Comparison of ENCODE assay signal across 1 cellular context in genomic region chr7:64999165-65000004, GRCh38.
TF ChIP-seq lines count a peak whose summit lies in the region.

No MANE protein-coding gene starts in this region.

TF ChIP-seq in HepG2, 621 proteins besides CTCF, POLR2A, EP300 and RAD21 (continued from another document and continues in another):
- TF ChIP-seq DNMT3B (CRISPR knock-in tag; conservative IDR thresholded peaks at IDR 0.05) = no peak
- TF ChIP-seq NKX3-1 (CRISPR knock-in tag; IDR thresholded peaks at IDR 0.05) = peak; percentile 25; the same call in 1 of the 2 replicates
- peak; percentile 47; the same call in 1 of the 2 replicates for TF ChIP-seq ZNF124 (CRISPR knock-in tag; IDR thresholded peaks at IDR 0.05)
- TF ChIP-seq ZFP36L1 (CRISPR knock-in tag; IDR thresholded peaks at IDR 0.05) = peak; percentile 43; the same call in 1 of the 2 replicates
- no peak for TF ChIP-seq NR0B2 (CRISPR knock-in tag; IDR thresholded peaks at IDR 0.05)
- TF ChIP-seq ZNF253 (CRISPR knock-in tag; IDR thresholded peaks at IDR 0.05; ENCODE audit: borderline replicate concordance) = peak; percentile 29; the same call in 1 of the 2 replicates
- peak; percentile 81 for TF ChIP-seq AFF4 (CRISPR knock-in tag; IDR thresholded peaks at IDR 0.05)
- no peak for TF ChIP-seq ZNF598 (CRISPR knock-in tag; IDR thresholded peaks at IDR 0.05; ENCODE audit: borderline replicate concordance)
- peak; percentile 87; the same call in 1 of the 2 replicates for TF ChIP-seq ZNF605 (CRISPR knock-in tag; IDR thresholded peaks at IDR 0.05)
- TF ChIP-seq SUZ12 (IDR thresholded peaks at IDR 0.05; ENCODE audit: low read depth, low read length) = no peak
- TF ChIP-seq KDM3A (CRISPR knock-in tag; IDR thresholded peaks at IDR 0.05; ENCODE audit: low read depth) = peak; percentile 61; the same call in 1 of the 2 replicates
- no peak; the same call in 1 of the 2 replicates for TF ChIP-seq ZNF569 (CRISPR knock-in tag; IDR thresholded peaks at IDR 0.05; ENCODE audit: borderline replicate concordance)
- TF ChIP-seq ZNF136 (CRISPR knock-in tag; IDR thresholded peaks at IDR 0.05; ENCODE audit: low read depth) = 0 out of 2 replicates have a peak, but pooled peaks have one; percentile 5
- TF ChIP-seq WIZ (CRISPR knock-in tag; IDR thresholded peaks at IDR 0.05) = no peak
- no peak for TF ChIP-seq ZFP36 (IDR thresholded peaks at IDR 0.05; ENCODE audit: borderline replicate concordance, low read depth, low read length, partially characterized antibody)
- no peak for TF ChIP-seq CREB1 (IDR thresholded peaks at IDR 0.05)
- TF ChIP-seq CREB1 (CRISPR knock-in tag; IDR thresholded peaks at IDR 0.05) = peak; percentile 75
- no peak for TF ChIP-seq ETV6 (CRISPR knock-in tag; conservative IDR thresholded peaks at IDR 0.05)
- no peak for TF ChIP-seq BRD4 (CRISPR knock-in tag; IDR thresholded peaks at IDR 0.05)
- TF ChIP-seq CEBPB (IDR thresholded peaks at IDR 0.05; ENCODE audit: borderline replicate concordance, low read depth, low read length) = peak; percentile 90
- TF ChIP-seq ZNF552 (CRISPR knock-in tag; IDR thresholded peaks at IDR 0.05; ENCODE audit: borderline replicate concordance) = peak; percentile 76; the same call in 1 of the 2 replicates
- peak; percentile 81 for TF ChIP-seq HDAC1 (CRISPR knock-in tag; IDR thresholded peaks at IDR 0.05)
- no peak for TF ChIP-seq HINFP (CRISPR knock-in tag; IDR thresholded peaks at IDR 0.05; ENCODE audit: low read depth)
- no peak for TF ChIP-seq ATF7 (IDR thresholded peaks at IDR 0.05)
- TF ChIP-seq ATF7 (CRISPR knock-in tag; IDR thresholded peaks at IDR 0.05) = peak; percentile 31; the same call in 1 of the 2 replicates
- TF ChIP-seq REXO4 (CRISPR knock-in tag; IDR thresholded peaks at IDR 0.05; ENCODE audit: borderline replicate concordance) = no peak
- no peak for TF ChIP-seq CREBL2 (CRISPR knock-in tag; IDR thresholded peaks at IDR 0.05; ENCODE audit: borderline replicate concordance)
- no peak for TF ChIP-seq MXD4 (CRISPR knock-in tag; IDR thresholded peaks at IDR 0.05)
- TF ChIP-seq BRF2 (CRISPR knock-in tag; IDR thresholded peaks at IDR 0.05) = peak; percentile 73; the same call in 1 of the 2 replicates
- TF ChIP-seq ZBTB14 (CRISPR knock-in tag; IDR thresholded peaks at IDR 0.05) = no peak
- 0 out of 2 replicates have a peak, but pooled peaks have one; percentile 60 for TF ChIP-seq ZNF792 (CRISPR knock-in tag; IDR thresholded peaks at IDR 0.05)
- 0 out of 2 replicates have a peak, but pooled peaks have one; percentile 40 for TF ChIP-seq MLXIP (CRISPR knock-in tag; IDR thresholded peaks at IDR 0.05; ENCODE audit: borderline replicate concordance)
- no peak for TF ChIP-seq ZNF33A (CRISPR knock-in tag; IDR thresholded peaks at IDR 0.05; ENCODE audit: borderline replicate concordance)
- no peak for TF ChIP-seq ZNF615 (CRISPR knock-in tag; IDR thresholded peaks at IDR 0.05; ENCODE audit: borderline replicate concordance)
- TF ChIP-seq ZNF337 (CRISPR knock-in tag; IDR thresholded peaks at IDR 0.05; ENCODE audit: borderline replicate concordance, low read depth) = no peak
- TF ChIP-seq HES4 (CRISPR knock-in tag; IDR thresholded peaks at IDR 0.05; ENCODE audit: borderline replicate concordance) = no peak
- TF ChIP-seq RBM39 (IDR thresholded peaks at IDR 0.05; ENCODE audit: low read depth, low read length, poor library complexity, severe bottlenecking) = no peak
- TF ChIP-seq HMG20A (CRISPR knock-in tag; IDR thresholded peaks at IDR 0.05; ENCODE audit: borderline replicate concordance) = peak; percentile 90
- no peak for TF ChIP-seq GPBP1L1 (CRISPR knock-in tag; IDR thresholded peaks at IDR 0.05)
- TF ChIP-seq ASH2L (IDR thresholded peaks at IDR 0.05; ENCODE audit: insufficient read length, low read depth, low read length) = peak; percentile 50
- no peak for TF ChIP-seq RFX1 (IDR thresholded peaks at IDR 0.05)
- TF ChIP-seq ZNF639 (CRISPR knock-in tag; conservative IDR thresholded peaks at IDR 0.05) = no peak
- TF ChIP-seq ZNF687 (CRISPR knock-in tag; IDR thresholded peaks at IDR 0.05) = peak; percentile 89
